In the genomic region with DNA sequence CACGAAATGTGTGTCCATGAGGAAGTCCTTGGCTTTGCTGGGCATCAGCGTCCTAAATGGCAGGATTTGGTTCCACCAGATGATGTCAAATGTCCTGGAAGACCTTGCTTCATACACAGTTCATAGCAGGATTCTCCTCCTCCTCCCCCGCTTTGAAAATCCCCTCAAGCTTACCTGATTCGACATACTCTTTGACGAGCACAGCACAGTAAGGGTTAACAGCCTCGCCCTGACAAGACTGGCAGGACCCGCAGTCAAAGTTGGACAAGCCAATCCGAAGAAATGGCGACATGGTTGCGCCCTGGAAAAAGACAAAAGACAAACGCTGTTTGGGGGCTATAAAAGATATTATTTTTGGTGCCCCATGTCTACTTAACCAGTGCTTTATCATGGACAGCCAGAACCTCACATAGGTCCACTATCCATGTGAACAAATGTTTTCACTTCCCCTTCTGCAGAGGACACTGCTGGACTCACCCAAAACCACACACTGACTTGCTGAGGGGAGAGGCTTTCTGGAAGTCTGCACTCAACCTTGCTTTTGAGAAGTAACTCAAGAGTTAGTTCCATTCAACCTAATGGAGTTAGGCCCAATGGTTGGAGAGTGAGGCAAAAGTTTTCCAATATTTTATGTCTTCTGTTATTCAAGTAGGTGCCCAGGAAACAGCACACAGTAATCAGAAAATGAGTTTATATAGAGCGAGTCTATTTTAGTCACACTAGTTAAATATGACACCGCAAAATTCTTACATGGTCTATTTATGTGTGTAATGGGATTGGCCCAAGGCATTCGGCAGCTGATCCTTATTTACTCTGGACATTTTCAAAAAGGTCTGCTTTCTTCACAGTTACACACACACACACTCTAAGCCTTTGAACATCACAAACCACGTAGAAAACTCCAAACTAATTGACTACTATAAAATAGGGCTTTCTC, we compare ENCODE assay signal across 15 cellular contexts.
DNase-seq lines count a peak whose midpoint lies in the region; ATAC-seq and TF ChIP-seq lines count a peak whose summit lies in the region.
"Had no signal": no experiment of that assay in that cellular context is flagged by ENCODE, and none has a peak within 500 bp of the region (broad histone marks: within the 10 kb centered on the region; RNA-seq: fewer than 3 reads in every experiment).

No MANE protein-coding gene starts in this region.

- no peaks in the 10 kb centered on the region for H3K9me3 ChIP-seq in CD4-positive, alpha-beta T cell (ENCODE audit: control insufficient read depth, low read length)
- no peaks in the 10 kb centered on the region for H3K9me3 ChIP-seq in HEK293 (ENCODE audit: control insufficient read depth, insufficient read depth, low read depth, low read length)
- H3K9me3 ChIP-seq in naive thymus-derived CD4-positive, alpha-beta T cell (ENCODE audit: control insufficient read depth in 2 of 3, low read length in 3 of 3) = no peaks in the 10 kb centered on the region
- H3K9me3 ChIP-seq: heart left ventricle, thoracic aorta had no signal

- TF ChIP-seq CTCF in CD4-positive, alpha-beta T cell (IDR thresholded peaks at IDR 0.05) = no peak
- TF ChIP-seq CTCF in HEK293 (tag by site-specific recombination; IDR thresholded peaks at IDR 0.05) = no peak

- no peak for DNase-seq in CD4-positive, alpha-beta T cell
- DNase-seq in naive thymus-derived CD4-positive, alpha-beta T cell = no peak
- no peak for DNase-seq in occipital lobe (lab: John Stamatoyannopoulos, UW)
- DNase-seq: activated CD8-positive, alpha-beta memory T cell treated with anti-CD3 and anti-CD28 coated beads, Interleukin-2, amount 50 U/mL, for 4 hours; GDM1; heart left ventricle; NCI-H1092 treated with DMSO at 0.1 percent for 48 hours; NK-92 treated with Interleukin-12 subunit alpha and Interleukin-12 subunit beta, amount 100 ng/mL, for 24 hours; SIG-M5 had no signal

- intact Hi-C loops in CD4-positive, alpha-beta T cell (cut with DNase I, micrococcal nuclease) = loop anchor here (5.0 kb wide), 4 partner anchors 38 to 132 kb away; no protein-coding TSS in a partner anchor
- intact Hi-C loops in naive thymus-derived CD4-positive, alpha-beta T cell (cut with micrococcal nuclease) = loop anchor here (5.0 kb wide), 3 partner anchors 33 to 47 kb away; no protein-coding TSS in a partner anchor

- H3K36me3 Mint-ChIP-seq in CD4-positive, alpha-beta T cell (ENCODE audit: low read depth) = peaks cover 66% of the 10 kb centered on the region
- H3K36me3 Mint-ChIP-seq in activated T-helper 17 cell treated with anti-CD3 and anti-CD28 coated beads, Interleukin-2, amount 50 U/mL, for 72 hours (ENCODE audit: low read depth) = peaks cover 62% of the 10 kb centered on the region
- peaks cover 21 to 57% (median 36%) of the 10 kb centered on the region in 5 donors for H3K36me3 Mint-ChIP-seq in naive thymus-derived CD4-positive, alpha-beta T cell

- no peak overlapping the region for H3K4me3 ChIP-seq in HEK293 (ENCODE audit: low read depth, low read length)
- no peak overlapping the region for H3K4me3 ChIP-seq in naive thymus-derived CD4-positive, alpha-beta T cell (ENCODE audit: low read length)
- H3K4me3 ChIP-seq: heart left ventricle, thoracic aorta had no signal

- H3K4me1 ChIP-seq in HEK293 (ENCODE audit: control insufficient read depth, insufficient read depth, low read length) = no peaks in the 10 kb centered on the region
- H3K4me1 ChIP-seq in naive thymus-derived CD4-positive, alpha-beta T cell (ENCODE audit: control insufficient read depth in 2 of 2, insufficient read depth in 2 of 2, low read length in 2 of 2) = peaks cover 35 to 48% of the 10 kb centered on the region in 2 donors

- H3K36me3 ChIP-seq in HEK293 (ENCODE audit: control insufficient read depth in 2 of 2, insufficient read depth in 1 of 2, low read length in 2 of 2) = peaks cover 0 to 7% of the 10 kb centered on the region in 2 experiments; a peak in 1 of 3 replicates
- peaks cover 9 to 28% (median 16%) of the 10 kb centered on the region in 3 experiments for H3K36me3 ChIP-seq in naive thymus-derived CD4-positive, alpha-beta T cell (ENCODE audit: control insufficient read depth in 2 of 3, insufficient read depth in 3 of 3, low read length in 3 of 3)
- H3K36me3 ChIP-seq: heart left ventricle, thoracic aorta had no signal

- no peak overlapping the region for H3K27ac ChIP-seq in CD4-positive, alpha-beta T cell (ENCODE audit: low read depth, low read length)
- no peak overlapping the region for H3K27ac ChIP-seq in HEK293 (ENCODE audit: extremely low read depth, low read depth, low read length)
- H3K27ac ChIP-seq in naive thymus-derived CD4-positive, alpha-beta T cell (ENCODE audit: low read depth, low read length) = no peak overlapping the region
- H3K27ac ChIP-seq: epithelial cell of prostate, heart left ventricle, thoracic aorta had no signal

- H3K4me1 Mint-ChIP-seq in CD4-positive, alpha-beta T cell (ENCODE audit: low read depth) = peaks cover 89% of the 10 kb centered on the region
- peaks cover 53% of the 10 kb centered on the region for H3K4me1 Mint-ChIP-seq in activated T-helper 17 cell treated with anti-CD3 and anti-CD28 coated beads, Interleukin-2, amount 50 U/mL, for 72 hours
- peaks cover 49 to 92% (median 80%) of the 10 kb centered on the region in 7 donors for H3K4me1 Mint-ChIP-seq in naive thymus-derived CD4-positive, alpha-beta T cell

- no peaks in the 10 kb centered on the region for H3K27me3 ChIP-seq in CD4-positive, alpha-beta T cell (ENCODE audit: control insufficient read depth, insufficient read depth, low read length)
- H3K27me3 ChIP-seq in naive thymus-derived CD4-positive, alpha-beta T cell (ENCODE audit: control insufficient read depth in 2 of 2, insufficient read depth in 2 of 2, low read length in 2 of 2) = no peaks in the 10 kb centered on the region

- CTCF ChIA-PET in CD4-positive, alpha-beta T cell (lab: Charles Lee) = interaction anchor here (0.9 to 3.7 kb wide), 4 partner anchors 15 to 153 kb away, joined by 3 to 14 read pairs (median 6); no protein-coding TSS in a partner anchor
- CTCF ChIA-PET in HEK293 (lab: Yijun Ruan, JAX) = interaction anchor here (0.7 kb wide), 1 partner anchor 1172 kb away, joined by 3 read pairs; no protein-coding TSS in a partner anchor
- CTCF ChIA-PET in naive thymus-derived CD4-positive, alpha-beta T cell (lab: Charles Lee) = interaction anchor here (0.7 to 2.3 kb wide), 8 partner anchors 17 to 69 kb away, joined by 3 to 7 read pairs (median 3); no protein-coding TSS in a partner anchor

- no peak overlapping the region for H3K4me3 Mint-ChIP-seq in CD4-positive, alpha-beta T cell
- H3K4me3 Mint-ChIP-seq in activated T-helper 17 cell treated with anti-CD3 and anti-CD28 coated beads, Interleukin-2, amount 50 U/mL, for 72 hours = peak overlapping the region; percentile 63
- H3K4me3 Mint-ChIP-seq in naive thymus-derived CD4-positive, alpha-beta T cell = peak overlapping the region in 1 of 10 donors; percentile 12

- ATAC-seq in CD4-positive, alpha-beta T cell (ENCODE audit: poor library complexity) = no peak
- no peak for ATAC-seq in activated T-helper 17 cell treated with anti-CD3 and anti-CD28 coated beads, Interleukin-2, amount 50 U/mL, for 72 hours (replicated peaks)
- ATAC-seq in naive thymus-derived CD4-positive, alpha-beta T cell = peak; percentile 74
- ATAC-seq in GM21526 (IDR thresholded peaks at IDR 0.05; ENCODE audit: low FRiP score, unreplicated experiment) (no peak), HG03196 (IDR thresholded peaks at IDR 0.05; ENCODE audit: unreplicated experiment) (no peak)

- POLR2A ChIA-PET in CD4-positive, alpha-beta T cell (lab: Charles Lee) = interaction anchor here (0.6 to 2.2 kb wide), 3 partner anchors 41 to 73 kb away, joined by 3 to 7 read pairs (median 4); no protein-coding TSS in a partner anchor
- POLR2A ChIA-PET in HEK293 (lab: Yijun Ruan, JAX) = no interaction called here
- POLR2A ChIA-PET in naive thymus-derived CD4-positive, alpha-beta T cell (lab: Charles Lee) = interaction anchor here (1.0 to 5.4 kb wide), 4 partner anchors 15 to 74 kb away, joined by 3 to 42 read pairs (median 4); no protein-coding TSS in a partner anchor

- H3K27me3 Mint-ChIP-seq in CD4-positive, alpha-beta T cell = no peaks in the 10 kb centered on the region
- H3K27me3 Mint-ChIP-seq in activated T-helper 17 cell treated with anti-CD3 and anti-CD28 coated beads, Interleukin-2, amount 50 U/mL, for 72 hours = no peaks in the 10 kb centered on the region
- H3K27me3 Mint-ChIP-seq in naive thymus-derived CD4-positive, alpha-beta T cell = no peaks in the 10 kb centered on the region

- no peaks in the 10 kb centered on the region for H3K9me3 Mint-ChIP-seq in CD4-positive, alpha-beta T cell
- no peaks in the 10 kb centered on the region for H3K9me3 Mint-ChIP-seq in activated T-helper 17 cell treated with anti-CD3 and anti-CD28 coated beads, Interleukin-2, amount 50 U/mL, for 72 hours
- H3K9me3 Mint-ChIP-seq in naive thymus-derived CD4-positive, alpha-beta T cell = peaks cover 0 to 14% (median 0%) of the 10 kb centered on the region in 11 donors

- peak overlapping the region; percentile 76 for H3K27ac Mint-ChIP-seq in CD4-positive, alpha-beta T cell
- no peak overlapping the region for H3K27ac Mint-ChIP-seq in activated T-helper 17 cell treated with anti-CD3 and anti-CD28 coated beads, Interleukin-2, amount 50 U/mL, for 72 hours
- peak overlapping the region in 7 of 9 donors; percentile 17 to 83 (median 50) for H3K27ac Mint-ChIP-seq in naive thymus-derived CD4-positive, alpha-beta T cell

TF ChIP-seq in HEK293, 187 proteins besides CTCF, POLR2A, EP300 and RAD21 (continues in another document):
- TF ChIP-seq, protein P1, sequence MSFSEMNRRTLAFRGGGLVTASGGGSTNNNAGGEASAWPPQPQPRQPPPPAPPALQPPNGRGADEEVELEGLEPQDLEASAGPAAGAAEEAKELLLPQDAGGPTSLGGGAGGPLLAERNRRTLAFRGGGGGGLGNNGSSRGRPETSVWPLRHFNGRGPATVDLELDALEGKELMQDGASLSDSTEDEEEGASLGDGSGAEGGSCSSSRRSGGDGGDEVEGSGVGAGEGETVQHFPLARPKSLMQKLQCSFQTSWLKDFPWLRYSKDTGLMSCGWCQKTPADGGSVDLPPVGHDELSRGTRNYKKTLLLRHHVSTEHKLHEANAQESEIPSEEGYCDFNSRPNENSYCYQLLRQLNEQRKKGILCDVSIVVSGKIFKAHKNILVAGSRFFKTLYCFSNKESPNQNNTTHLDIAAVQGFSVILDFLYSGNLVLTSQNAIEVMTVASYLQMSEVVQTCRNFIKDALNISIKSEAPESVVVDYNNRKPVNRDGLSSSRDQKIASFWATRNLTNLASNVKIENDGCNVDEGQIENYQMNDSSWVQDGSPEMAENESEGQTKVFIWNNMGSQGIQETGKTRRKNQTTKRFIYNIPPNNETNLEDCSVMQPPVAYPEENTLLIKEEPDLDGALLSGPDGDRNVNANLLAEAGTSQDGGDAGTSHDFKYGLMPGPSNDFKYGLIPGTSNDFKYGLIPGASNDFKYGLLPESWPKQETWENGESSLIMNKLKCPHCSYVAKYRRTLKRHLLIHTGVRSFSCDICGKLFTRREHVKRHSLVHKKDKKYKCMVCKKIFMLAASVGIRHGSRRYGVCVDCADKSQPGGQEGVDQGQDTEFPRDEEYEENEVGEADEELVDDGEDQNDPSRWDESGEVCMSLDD (tag by site-specific recombination; IDR thresholded peaks at IDR 0.05) = no peak
